Comparison of ENCODE assay signal across 9 cellular contexts in genomic region chr10:113735913-113736312, GRCh38. TPM values are rescaled to one million over a fixed set of nuclear protein-coding genes. Genes with fewer than 3 reads are reported as not detected.
DNase-seq lines count a peak whose midpoint lies in the region; ATAC-seq and TF ChIP-seq lines count a peak whose summit lies in the region.
"Had no signal": no experiment of that assay in that cellular context is flagged by ENCODE, and none has a peak within 500 bp of the region (broad histone marks: within the 10 kb centered on the region; RNA-seq: fewer than 3 reads in every experiment).

No MANE protein-coding gene starts in this region.

- H3K36me3 ChIP-seq in suprapubic skin, result no peaks in the 10 kb centered on the region

- DNase-seq in EL (peak; percentile 6), H4 (ENCODE audit: low spot score) (peak; percentile 70), NCI-H146 treated with DMSO at 0.1 percent for 48 hours (lab: John Stamatoyannopoulos, UW; ENCODE audit: unreplicated experiment) (peak; percentile 75), foreskin keratinocyte (peak in 1 of 2 donors; percentile 20), left ventricle myocardium superior (no peak), suprapubic skin (ENCODE audit: low spot score in 2 of 2) (no peak), nucleus accumbens (lab: John Stamatoyannopoulos, UW) (no peak)
- DNase-seq: glutamatergic neuron had no signal

- no peak for TF ChIP-seq EP300 in suprapubic skin (IDR thresholded peaks at IDR 0.05)

- 13% methylated on average over 2 of the region's 2 CpGs for WGBS in suprapubic skin

- ATAC-seq in foreskin keratinocyte (peak; percentile 53), HG03520 (IDR thresholded peaks at IDR 0.05; ENCODE audit: unreplicated experiment) (no peak), left ventricle myocardium superior (no peak)

- H3K4me1 ChIP-seq in foreskin keratinocyte (no peaks in the 10 kb centered on the region), suprapubic skin (no peaks in the 10 kb centered on the region)

- intact Hi-C loops in left ventricle myocardium superior (cut with micrococcal nuclease), result no loop called here

- no peak for TF ChIP-seq POLR2A in suprapubic skin (IDR thresholded peaks at IDR 0.05)

- no peaks in the 10 kb centered on the region for H3K27me3 ChIP-seq in foreskin keratinocyte
- no peaks in the 10 kb centered on the region for H3K27me3 ChIP-seq in suprapubic skin

- no peak overlapping the region for H3K4me3 ChIP-seq in suprapubic skin

- TF ChIP-seq CTCF in foreskin keratinocyte (conservative IDR thresholded peaks at IDR 0.05) (peak; percentile 46), suprapubic skin (IDR thresholded peaks at IDR 0.05) (no peak)

- no peaks in the 10 kb centered on the region for H3K9me3 ChIP-seq in suprapubic skin

- H3K27ac ChIP-seq in foreskin keratinocyte (no peak overlapping the region), suprapubic skin (no peak overlapping the region)

RNA-seq across cellular contexts. Expression of gene PLEKHS1, which starts 15.6 kb away (rescaled TPM):
- total RNA-seq in H4 (2014; rRNA removed; shearing (Covaris generic)), result 0.80 and 1.5 TPM in 2 replicates
- total RNA-seq in foreskin keratinocyte (not detected in 2 replicates), left ventricle myocardium superior (not detected), suprapubic skin (under 1 TPM; 0.32 to 0.98 (median 0.44) TPM)
- not detected in 2 replicates for polyA plus RNA-seq in foreskin keratinocyte

RNA-seq across cellular contexts. Expression of gene CASP7, which starts 56.2 kb away (rescaled TPM):
- 56.8 and 59.5 TPM in 2 replicates for total RNA-seq in H4 (2014; rRNA removed; shearing (Covaris generic))
- total RNA-seq in foreskin keratinocyte (24.8 and 31.8 TPM in 2 replicates), left ventricle myocardium superior (15.5 TPM), suprapubic skin (10 to 100 TPM; 20.0 to 37.8 (median 29.6) TPM)
- 15.2 and 17.2 TPM in 2 replicates for polyA plus RNA-seq in foreskin keratinocyte

Comparison
In these comparisons a context has a peak if more than half of its experiments do, and no peak if none do; other contexts are left out.
1. DNase-seq: peak in EL (single experiment), H4 (single experiment) and NCI-H146 treated with DMSO at 0.1 percent for 48 hours (single experiment); none in left ventricle myocardium superior (single experiment), suprapubic skin (0 of 2) and nucleus accumbens (0 of 56).